In genomic region chr12:108667349-108667748, GRCh38 we compare ENCODE assay signal across 1 cellular context.
TF ChIP-seq lines count a peak whose summit lies in the region.

No MANE protein-coding gene starts in this region.

TF ChIP-seq in GM12878, 131 proteins besides CTCF, POLR2A, EP300 and RAD21:
- TF ChIP-seq, protein P1, sequence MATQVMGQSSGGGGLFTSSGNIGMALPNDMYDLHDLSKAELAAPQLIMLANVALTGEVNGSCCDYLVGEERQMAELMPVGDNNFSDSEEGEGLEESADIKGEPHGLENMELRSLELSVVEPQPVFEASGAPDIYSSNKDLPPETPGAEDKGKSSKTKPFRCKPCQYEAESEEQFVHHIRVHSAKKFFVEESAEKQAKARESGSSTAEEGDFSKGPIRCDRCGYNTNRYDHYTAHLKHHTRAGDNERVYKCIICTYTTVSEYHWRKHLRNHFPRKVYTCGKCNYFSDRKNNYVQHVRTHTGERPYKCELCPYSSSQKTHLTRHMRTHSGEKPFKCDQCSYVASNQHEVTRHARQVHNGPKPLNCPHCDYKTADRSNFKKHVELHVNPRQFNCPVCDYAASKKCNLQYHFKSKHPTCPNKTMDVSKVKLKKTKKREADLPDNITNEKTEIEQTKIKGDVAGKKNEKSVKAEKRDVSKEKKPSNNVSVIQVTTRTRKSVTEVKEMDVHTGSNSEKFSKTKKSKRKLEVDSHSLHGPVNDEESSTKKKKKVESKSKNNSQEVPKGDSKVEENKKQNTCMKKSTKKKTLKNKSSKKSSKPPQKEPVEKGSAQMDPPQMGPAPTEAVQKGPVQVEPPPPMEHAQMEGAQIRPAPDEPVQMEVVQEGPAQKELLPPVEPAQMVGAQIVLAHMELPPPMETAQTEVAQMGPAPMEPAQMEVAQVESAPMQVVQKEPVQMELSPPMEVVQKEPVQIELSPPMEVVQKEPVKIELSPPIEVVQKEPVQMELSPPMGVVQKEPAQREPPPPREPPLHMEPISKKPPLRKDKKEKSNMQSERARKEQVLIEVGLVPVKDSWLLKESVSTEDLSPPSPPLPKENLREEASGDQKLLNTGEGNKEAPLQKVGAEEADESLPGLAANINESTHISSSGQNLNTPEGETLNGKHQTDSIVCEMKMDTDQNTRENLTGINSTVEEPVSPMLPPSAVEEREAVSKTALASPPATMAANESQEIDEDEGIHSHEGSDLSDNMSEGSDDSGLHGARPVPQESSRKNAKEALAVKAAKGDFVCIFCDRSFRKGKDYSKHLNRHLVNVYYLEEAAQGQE (IDR thresholded peaks at IDR 0.05; ENCODE audit: low read depth, low read length), result no peak
- TF ChIP-seq NFXL1 (IDR thresholded peaks at IDR 0.05; ENCODE audit: borderline replicate concordance) (no peak), DPF2 (IDR thresholded peaks at IDR 0.05) (0 out of 2 replicates have a peak, but pooled peaks have one; percentile 16), RBBP5 (conservative IDR thresholded peaks at IDR 0.05) (no peak), POU2F2 (IDR thresholded peaks at IDR 0.05; ENCODE audit: borderline replicate concordance, low read depth, low read length) (no peak), IKZF2 (IDR thresholded peaks at IDR 0.05) (0 out of 4 replicates have a peak, but pooled peaks of 1 of the 2 experiments have one; percentile 20), E2F4 (IDR thresholded peaks at IDR 0.05; ENCODE audit: low read depth, low read length) (no peak), NBN (IDR thresholded peaks at IDR 0.05) (no peak), CHD1 (IDR thresholded peaks at IDR 0.05; ENCODE audit: low read depth, low read length) (no peak), TCF12 (IDR thresholded peaks at IDR 0.05; ENCODE audit: low read depth, low read length) (no peak), SPI1 (IDR thresholded peaks at IDR 0.05; ENCODE audit: borderline replicate concordance, insufficient read depth, low read depth, low read length) (peak; percentile 84), CHD2 (IDR thresholded peaks at IDR 0.05; ENCODE audit: borderline replicate concordance, low read depth, low read length) (no peak), NRF1 (conservative IDR thresholded peaks at IDR 0.05; ENCODE audit: low read depth, low read length) (no peak)
- TF ChIP-seq, protein P2, sequence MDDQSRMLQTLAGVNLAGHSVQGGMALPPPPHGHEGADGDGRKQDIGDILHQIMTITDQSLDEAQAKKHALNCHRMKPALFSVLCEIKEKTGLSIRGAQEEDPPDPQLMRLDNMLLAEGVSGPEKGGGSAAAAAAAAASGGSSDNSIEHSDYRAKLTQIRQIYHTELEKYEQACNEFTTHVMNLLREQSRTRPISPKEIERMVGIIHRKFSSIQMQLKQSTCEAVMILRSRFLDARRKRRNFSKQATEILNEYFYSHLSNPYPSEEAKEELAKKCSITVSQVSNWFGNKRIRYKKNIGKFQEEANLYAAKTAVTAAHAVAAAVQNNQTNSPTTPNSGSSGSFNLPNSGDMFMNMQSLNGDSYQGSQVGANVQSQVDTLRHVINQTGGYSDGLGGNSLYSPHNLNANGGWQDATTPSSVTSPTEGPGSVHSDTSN (IDR thresholded peaks at IDR 0.05; ENCODE audit: insufficient replicate concordance, low read depth, low read length), result no peak
